In genomic region chr12:107607464-107608392, GRCh38 we compare ENCODE assay signal across 8 cellular contexts.
DNase-seq lines count a peak whose midpoint lies in the region; ATAC-seq and TF ChIP-seq lines count a peak whose summit lies in the region.

No MANE protein-coding gene starts in this region.

- H3K27ac Mint-ChIP-seq in activated naive CD8-positive, alpha-beta T cell treated with anti-CD3 and anti-CD28 coated beads, Interleukin-2, amount 50 U/mL, for 24 hours, result no peak overlapping the region

- H3K9me3 ChIP-seq in prostate gland (no peaks in the 10 kb centered on the region), uterus (no peaks in the 10 kb centered on the region)

- no peaks in the 10 kb centered on the region for H3K9me3 Mint-ChIP-seq in activated naive CD8-positive, alpha-beta T cell treated with anti-CD3 and anti-CD28 coated beads, Interleukin-2, amount 50 U/mL, for 24 hours

- peak; percentile 66 for ATAC-seq in activated naive CD8-positive, alpha-beta T cell treated with anti-CD3 and anti-CD28 coated beads, Interleukin-2, amount 50 U/mL, for 24 hours

- DNase-seq in ACHN, result peak; percentile 82
- peak; percentile 76 for DNase-seq in GM19240 (ENCODE audit: insufficient read length, low spot score)
- peak; percentile 86 for DNase-seq in NCI-H1436 (lab: John Stamatoyannopoulos, UW)
- DNase-seq in T follicular helper cell (ENCODE audit: low read depth), result peak; percentile 72
- peak; percentile 82 for DNase-seq in activated naive CD8-positive, alpha-beta T cell treated with anti-CD3 and anti-CD28 coated beads, Interleukin-2, amount 50 U/mL, for 24 hours
- peak; percentile 88 for DNase-seq in cardiac septum (ENCODE audit: low spot score)
- peak; percentile 74 for DNase-seq in prostate gland (ENCODE audit: low spot score)
- DNase-seq in uterus, result peak; percentile 49 to 50

- no peak for TF ChIP-seq POLR2A in prostate gland (IDR thresholded peaks at IDR 0.05)
- no peak for TF ChIP-seq POLR2A in uterus (IDR thresholded peaks at IDR 0.05)

- no peaks in the 10 kb centered on the region for H3K36me3 Mint-ChIP-seq in activated naive CD8-positive, alpha-beta T cell treated with anti-CD3 and anti-CD28 coated beads, Interleukin-2, amount 50 U/mL, for 24 hours (ENCODE audit: low read depth)

- in situ Hi-C loops in ACHN (cut with HindIII; ENCODE audit: low pct_ligation_motif_present, low pct_unique_long_range_greater_than_20kb, low sequenced_read_pairs), result loop anchor here (25.0 kb wide), 1 partner anchor 495 kb away; no protein-coding TSS in a partner anchor

- TF ChIP-seq CTCF in prostate gland (IDR thresholded peaks at IDR 0.05), result peak; percentile 85 to 95 (median 88)
- TF ChIP-seq CTCF in uterus (IDR thresholded peaks at IDR 0.05), result peak; percentile 55 to 73 (median 66)

- H3K4me1 ChIP-seq in prostate gland (replicated peaks) (no peaks in the 10 kb centered on the region), uterus (no peaks in the 10 kb centered on the region)

- H3K27ac ChIP-seq in prostate gland (no peak overlapping the region), uterus (no peak overlapping the region)

- H3K27me3 Mint-ChIP-seq in activated naive CD8-positive, alpha-beta T cell treated with anti-CD3 and anti-CD28 coated beads, Interleukin-2, amount 50 U/mL, for 24 hours, result no peaks in the 10 kb centered on the region

- H3K4me3 Mint-ChIP-seq in activated naive CD8-positive, alpha-beta T cell treated with anti-CD3 and anti-CD28 coated beads, Interleukin-2, amount 50 U/mL, for 24 hours, result no peak overlapping the region

- no peaks in the 10 kb centered on the region for H3K4me1 Mint-ChIP-seq in activated naive CD8-positive, alpha-beta T cell treated with anti-CD3 and anti-CD28 coated beads, Interleukin-2, amount 50 U/mL, for 24 hours

- H3K36me3 ChIP-seq in prostate gland (no peaks in the 10 kb centered on the region), uterus (no peaks in the 10 kb centered on the region)

- WGBS in prostate gland, result 40% methylated on average over 21 of the region's 21 CpGs

- H3K4me3 ChIP-seq in prostate gland, result no peak overlapping the region
- H3K4me3 ChIP-seq in uterus, result no peak overlapping the region

- no peaks in the 10 kb centered on the region for H3K27me3 ChIP-seq in prostate gland (replicated peaks; ENCODE audit: insufficient read depth)
- H3K27me3 ChIP-seq in uterus, result no peaks in the 10 kb centered on the region

- intact Hi-C loops in cardiac septum (cut with DNase I), result no loop called here
- intact Hi-C loops in prostate gland (cut with DNase I), result loop anchor here (2.0 kb wide), 1 partner anchor 475 kb away; no protein-coding TSS in a partner anchor
- intact Hi-C loops in uterus (cut with DNase I; ENCODE audit: low total_unique reads), result no loop called here
